Comparison of ENCODE assay signal across 1 cellular context in genomic region chr4:99965173-99965572, GRCh38.
A peak's percentile ranks its signal among the peaks of the same experiment; 100 is the strongest.
TF ChIP-seq lines count a peak whose summit lies in the region.

No MANE protein-coding gene starts in this region.

TF ChIP-seq in GM12878, 131 proteins besides CTCF, POLR2A, EP300 and RAD21:
- TF ChIP-seq MTA3 (IDR thresholded peaks at IDR 0.05; ENCODE audit: borderline replicate concordance, low read length), result no peak
- peak; percentile 52; the same call in 1 of the 2 replicates for TF ChIP-seq MTA2 (IDR thresholded peaks at IDR 0.05; ENCODE audit: low read depth)
